ENCODE assay signal across 21 cellular contexts in genomic region chr4:106268731-106269272, GRCh38. TPM values are rescaled to one million over a fixed set of nuclear protein-coding genes. Genes with fewer than 3 reads are reported as not detected.
DNase-seq lines count a peak whose midpoint lies in the region; FAIRE-seq and TF ChIP-seq lines count a peak whose summit lies in the region.
"Had no signal": no experiment of that assay in that cellular context is flagged by ENCODE, and none has a peak within 500 bp of the region (broad histone marks: within the 10 kb centered on the region; RNA-seq: fewer than 3 reads in every experiment).

No MANE protein-coding gene starts in this region.

- H3K36me3 ChIP-seq in adipocyte (ENCODE audit: control insufficient read depth, insufficient read depth, low read length, severe bottlenecking), result no peaks in the 10 kb centered on the region
- H3K36me3 ChIP-seq: SJSA1 had no signal

- no peak for TF ChIP-seq POLR2A in GM12891 (IDR thresholded peaks at IDR 0.05; ENCODE audit: low read depth, low read length)

- H3K4me3 ChIP-seq in adipocyte (ENCODE audit: low read length) (no peak overlapping the region), fibroblast of pulmonary artery (replicated peaks; ENCODE audit: low read depth, low read length) (no peak overlapping the region)
- H3K4me3 ChIP-seq: SJSA1 had no signal

- no peaks in the 10 kb centered on the region for H3K9me3 ChIP-seq in adipocyte (ENCODE audit: control insufficient read depth, low read length)
- H3K9me3 ChIP-seq: SJSA1 had no signal

- DNase-seq in adipocyte (ENCODE audit: low read depth) (peak; percentile 12), fibroblast of pulmonary artery (ENCODE audit: low read depth) (peak; percentile 20), GM12891 (ENCODE audit: insufficient read length, low spot score) (no peak), inferior parietal cortex (ENCODE audit: extremely low spot score) (no peak), anterior cingulate cortex (lab: John Stamatoyannopoulos, UW) (no peak), nucleus accumbens (lab: John Stamatoyannopoulos, UW) (no peak)
- DNase-seq: ACHN; AML-193; Calu3; CD8-positive, alpha-beta memory T cell; EL; GOT3; HCEC 1CT; Kasumi-1; NCI-H1417 treated with DMSO at 0.1 percent for 48 hours; NCI-H187; NCI-H446 treated with DMSO at 0.1 percent for 48 hours; NCI-H526 treated with DMSO at 0.1 percent for 48 hours; SW 1271 had no signal

- no peak overlapping the region for H3K9ac ChIP-seq in adipocyte (ENCODE audit: low read length)

- H3K27me3 ChIP-seq in adipocyte (replicated peaks; ENCODE audit: control insufficient read depth, insufficient read depth, low read length), result no peaks in the 10 kb centered on the region
- H3K27me3 ChIP-seq: SJSA1 had no signal

- FAIRE-seq in G401.6 (lab: Jason Lieb, UNC) (peak; percentile 27), GM12891 (lab: Jason Lieb, UNC) (no peak)

- H3K4me1 ChIP-seq in adipocyte (ENCODE audit: control insufficient read depth, insufficient read depth, low read length), result peaks cover 10% of the 10 kb centered on the region

- no peak for TF ChIP-seq CTCF in fibroblast of pulmonary artery (IDR thresholded peaks at IDR 0.05; ENCODE audit: low read length, missing control alignments)

TF ChIP-seq in GM12891, 5 proteins besides CTCF, POLR2A, EP300 and RAD21:
- TF ChIP-seq POLR2AphosphoS5 (IDR thresholded peaks at IDR 0.05; ENCODE audit: low read depth, low read length), result no peak
- no peak for TF ChIP-seq PAX5 (IDR thresholded peaks at IDR 0.05; ENCODE audit: insufficient read depth, low read length, severe bottlenecking)
- no peak for TF ChIP-seq TAF1 (IDR thresholded peaks at IDR 0.05; ENCODE audit: low read depth, low read length)
- no peak for TF ChIP-seq POU2F2 (IDR thresholded peaks at IDR 0.05; ENCODE audit: low read depth, low read length)
- TF ChIP-seq SPI1 (IDR thresholded peaks at IDR 0.05; ENCODE audit: low read depth, low read length), result no peak

RNA-seq across cellular contexts. Expression of gene TBCK, which starts 47.2 kb away (rescaled TPM):
- 10.0 TPM for polyA plus RNA-seq in GM12891 (2012; ENCODE audit: low read depth, missing spikeins)

RNA-seq across cellular contexts. Expression of gene AIMP1, which starts 47.5 kb away (rescaled TPM):
- polyA plus RNA-seq in GM12891 (2012; ENCODE audit: low read depth, missing spikeins), result 46.3 TPM

Comparison
In these comparisons a context has a peak if more than half of its experiments do, and no peak if none do; other contexts are left out.
1. DNase-seq: peak in adipocyte (single experiment) and fibroblast of pulmonary artery (single experiment); none in GM12891 (single experiment), inferior parietal cortex (single experiment), anterior cingulate cortex (0 of 58) and nucleus accumbens (0 of 56).